2 cellular contexts compared by ENCODE assay signal in genomic region chr17:72340836-72341235, GRCh38.
TF ChIP-seq lines count a peak whose summit lies in the region.

No MANE protein-coding gene starts in this region.

TF ChIP-seq in HCT116, 20 proteins besides CTCF, POLR2A, EP300 and RAD21 (continued from another document):
- TF ChIP-seq, protein P1, sequence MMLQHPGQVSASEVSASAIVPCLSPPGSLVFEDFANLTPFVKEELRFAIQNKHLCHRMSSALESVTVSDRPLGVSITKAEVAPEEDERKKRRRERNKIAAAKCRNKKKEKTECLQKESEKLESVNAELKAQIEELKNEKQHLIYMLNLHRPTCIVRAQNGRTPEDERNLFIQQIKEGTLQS (IDR thresholded peaks at IDR 0.05), result no peak
- TF ChIP-seq EZH2 (IDR thresholded peaks at IDR 0.05), result no peak
- TF ChIP-seq ZNF274 (IDR thresholded peaks at IDR 0.05; ENCODE audit: low read depth, low read length), result no peak
- TF ChIP-seq CBX3 (IDR thresholded peaks at IDR 0.05; ENCODE audit: low read depth), result no peak
- TF ChIP-seq EZH2phosphoT487 (IDR thresholded peaks at IDR 0.05; ENCODE audit: borderline replicate concordance), result no peak
- no peak for TF ChIP-seq TCF7L2 (IDR thresholded peaks at IDR 0.05; ENCODE audit: borderline replicate concordance, extremely low read depth, insufficient read depth, insufficient read length)
- TF ChIP-seq SIN3A (IDR thresholded peaks at IDR 0.05; ENCODE audit: low read depth), result no peak
- no peak for TF ChIP-seq CEBPB (IDR thresholded peaks at IDR 0.05; ENCODE audit: low read depth)
- TF ChIP-seq, protein P2, sequence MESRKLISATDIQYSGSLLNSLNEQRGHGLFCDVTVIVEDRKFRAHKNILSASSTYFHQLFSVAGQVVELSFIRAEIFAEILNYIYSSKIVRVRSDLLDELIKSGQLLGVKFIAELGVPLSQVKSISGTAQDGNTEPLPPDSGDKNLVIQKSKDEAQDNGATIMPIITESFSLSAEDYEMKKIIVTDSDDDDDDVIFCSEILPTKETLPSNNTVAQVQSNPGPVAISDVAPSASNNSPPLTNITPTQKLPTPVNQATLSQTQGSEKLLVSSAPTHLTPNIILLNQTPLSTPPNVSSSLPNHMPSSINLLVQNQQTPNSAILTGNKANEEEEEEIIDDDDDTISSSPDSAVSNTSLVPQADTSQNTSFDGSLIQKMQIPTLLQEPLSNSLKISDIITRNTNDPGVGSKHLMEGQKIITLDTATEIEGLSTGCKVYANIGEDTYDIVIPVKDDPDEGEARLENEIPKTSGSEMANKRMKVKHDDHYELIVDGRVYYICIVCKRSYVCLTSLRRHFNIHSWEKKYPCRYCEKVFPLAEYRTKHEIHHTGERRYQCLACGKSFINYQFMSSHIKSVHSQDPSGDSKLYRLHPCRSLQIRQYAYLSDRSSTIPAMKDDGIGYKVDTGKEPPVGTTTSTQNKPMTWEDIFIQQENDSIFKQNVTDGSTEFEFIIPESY (IDR thresholded peaks at IDR 0.05; ENCODE audit: extremely low read depth, insufficient replicate concordance, low read length), result no peak
- TF ChIP-seq, protein P3, sequence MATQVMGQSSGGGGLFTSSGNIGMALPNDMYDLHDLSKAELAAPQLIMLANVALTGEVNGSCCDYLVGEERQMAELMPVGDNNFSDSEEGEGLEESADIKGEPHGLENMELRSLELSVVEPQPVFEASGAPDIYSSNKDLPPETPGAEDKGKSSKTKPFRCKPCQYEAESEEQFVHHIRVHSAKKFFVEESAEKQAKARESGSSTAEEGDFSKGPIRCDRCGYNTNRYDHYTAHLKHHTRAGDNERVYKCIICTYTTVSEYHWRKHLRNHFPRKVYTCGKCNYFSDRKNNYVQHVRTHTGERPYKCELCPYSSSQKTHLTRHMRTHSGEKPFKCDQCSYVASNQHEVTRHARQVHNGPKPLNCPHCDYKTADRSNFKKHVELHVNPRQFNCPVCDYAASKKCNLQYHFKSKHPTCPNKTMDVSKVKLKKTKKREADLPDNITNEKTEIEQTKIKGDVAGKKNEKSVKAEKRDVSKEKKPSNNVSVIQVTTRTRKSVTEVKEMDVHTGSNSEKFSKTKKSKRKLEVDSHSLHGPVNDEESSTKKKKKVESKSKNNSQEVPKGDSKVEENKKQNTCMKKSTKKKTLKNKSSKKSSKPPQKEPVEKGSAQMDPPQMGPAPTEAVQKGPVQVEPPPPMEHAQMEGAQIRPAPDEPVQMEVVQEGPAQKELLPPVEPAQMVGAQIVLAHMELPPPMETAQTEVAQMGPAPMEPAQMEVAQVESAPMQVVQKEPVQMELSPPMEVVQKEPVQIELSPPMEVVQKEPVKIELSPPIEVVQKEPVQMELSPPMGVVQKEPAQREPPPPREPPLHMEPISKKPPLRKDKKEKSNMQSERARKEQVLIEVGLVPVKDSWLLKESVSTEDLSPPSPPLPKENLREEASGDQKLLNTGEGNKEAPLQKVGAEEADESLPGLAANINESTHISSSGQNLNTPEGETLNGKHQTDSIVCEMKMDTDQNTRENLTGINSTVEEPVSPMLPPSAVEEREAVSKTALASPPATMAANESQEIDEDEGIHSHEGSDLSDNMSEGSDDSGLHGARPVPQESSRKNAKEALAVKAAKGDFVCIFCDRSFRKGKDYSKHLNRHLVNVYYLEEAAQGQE (IDR thresholded peaks at IDR 0.05; ENCODE audit: low read depth), result no peak
- TF ChIP-seq SRF (IDR thresholded peaks at IDR 0.05; ENCODE audit: low read depth), result no peak
- no peak for TF ChIP-seq SP1 (IDR thresholded peaks at IDR 0.05; ENCODE audit: low read depth)
- no peak for TF ChIP-seq EGR1 (IDR thresholded peaks at IDR 0.05; ENCODE audit: low read depth)
- TF ChIP-seq, protein P4, sequence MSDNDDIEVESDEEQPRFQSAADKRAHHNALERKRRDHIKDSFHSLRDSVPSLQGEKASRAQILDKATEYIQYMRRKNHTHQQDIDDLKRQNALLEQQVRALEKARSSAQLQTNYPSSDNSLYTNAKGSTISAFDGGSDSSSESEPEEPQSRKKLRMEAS (IDR thresholded peaks at IDR 0.05), result no peak
- no peak for TF ChIP-seq YY1 (IDR thresholded peaks at IDR 0.05; ENCODE audit: extremely low read depth, insufficient replicate concordance, low read depth, low read length)

TF ChIP-seq in SK-N-SH, 30 proteins besides CTCF, POLR2A, EP300 and RAD21 (continued from another document):
- TF ChIP-seq, protein P5, sequence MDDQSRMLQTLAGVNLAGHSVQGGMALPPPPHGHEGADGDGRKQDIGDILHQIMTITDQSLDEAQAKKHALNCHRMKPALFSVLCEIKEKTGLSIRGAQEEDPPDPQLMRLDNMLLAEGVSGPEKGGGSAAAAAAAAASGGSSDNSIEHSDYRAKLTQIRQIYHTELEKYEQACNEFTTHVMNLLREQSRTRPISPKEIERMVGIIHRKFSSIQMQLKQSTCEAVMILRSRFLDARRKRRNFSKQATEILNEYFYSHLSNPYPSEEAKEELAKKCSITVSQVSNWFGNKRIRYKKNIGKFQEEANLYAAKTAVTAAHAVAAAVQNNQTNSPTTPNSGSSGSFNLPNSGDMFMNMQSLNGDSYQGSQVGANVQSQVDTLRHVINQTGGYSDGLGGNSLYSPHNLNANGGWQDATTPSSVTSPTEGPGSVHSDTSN (IDR thresholded peaks at IDR 0.05), result no peak
- TF ChIP-seq NFIC (IDR thresholded peaks at IDR 0.05; ENCODE audit: borderline replicate concordance) (no peak), SMC3 (IDR thresholded peaks at IDR 0.05; ENCODE audit: low read depth, low read length) (no peak), USF1 (IDR thresholded peaks at IDR 0.05; ENCODE audit: borderline replicate concordance, low read depth) (no peak), FOXM1 (IDR thresholded peaks at IDR 0.05; ENCODE audit: low read depth) (no peak), ELF1 (IDR thresholded peaks at IDR 0.05) (no peak), MEF2A (IDR thresholded peaks at IDR 0.05; ENCODE audit: borderline replicate concordance, low read depth) (no peak), SIN3A (IDR thresholded peaks at IDR 0.05; ENCODE audit: borderline replicate concordance, low read depth, low read length) (no peak), CHD2 (IDR thresholded peaks at IDR 0.05; ENCODE audit: low read length, partially characterized antibody) (no peak), RCOR1 (IDR thresholded peaks at IDR 0.05; ENCODE audit: low read length) (no peak), USF2 (IDR thresholded peaks at IDR 0.05; ENCODE audit: borderline replicate concordance, low read depth, low read length) (no peak), TEAD4 (IDR thresholded peaks at IDR 0.05; ENCODE audit: borderline replicate concordance, insufficient read depth) (no peak), FOSL2 (IDR thresholded peaks at IDR 0.05; ENCODE audit: borderline replicate concordance, low read depth) (no peak)
- TF ChIP-seq, protein P2 (IDR thresholded peaks at IDR 0.05; ENCODE audit: borderline replicate concordance, low read depth), result no peak
TF ChIP-seq in SK-N-SH: peak in this region for 0.
